In the genomic region with DNA sequence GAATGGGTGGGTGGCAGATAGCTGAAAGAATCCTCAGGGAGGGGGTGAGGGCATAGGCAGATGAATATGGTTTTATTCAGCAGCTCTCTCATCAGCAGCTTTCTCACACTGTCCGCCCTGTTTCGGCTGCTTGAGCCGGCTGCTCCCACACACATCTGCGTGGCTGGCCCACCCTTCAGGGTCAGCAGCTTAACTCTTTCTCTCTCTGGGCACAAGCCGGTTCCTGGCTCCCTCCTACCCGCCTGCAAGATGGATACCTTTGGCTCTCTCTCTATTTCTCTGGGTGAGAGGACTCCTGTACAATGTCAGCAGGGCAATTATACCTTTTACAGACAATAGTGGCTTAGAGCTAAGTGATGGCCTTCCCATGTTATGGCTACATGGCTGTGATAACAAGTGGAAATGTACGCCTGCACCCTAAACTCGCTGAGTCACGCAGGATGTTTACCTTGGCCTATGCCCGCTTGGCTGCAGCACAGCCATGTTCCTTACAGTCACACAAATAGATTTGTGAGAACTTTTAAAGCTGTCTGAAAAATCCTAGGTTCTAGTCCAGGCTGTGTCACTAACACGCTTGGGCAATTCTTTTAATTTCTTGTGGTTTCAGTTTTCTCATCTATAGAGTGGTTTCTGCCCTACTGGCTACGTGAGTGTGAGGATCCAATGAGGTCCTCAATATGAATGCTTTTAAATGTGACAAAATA, we compare ENCODE assay signal across 1 cellular context.
TF ChIP-seq lines count a peak whose summit lies in the region.

No MANE protein-coding gene starts in this region.

TF ChIP-seq in K562, 482 proteins besides CTCF, POLR2A, EP300 and RAD21 (continued from another document and continues in another):
- TF ChIP-seq ZNF407 (IDR thresholded peaks at IDR 0.05; ENCODE audit: low read depth) (no peak), ZFP36 (IDR thresholded peaks at IDR 0.05; ENCODE audit: low read depth, low read length, partially characterized antibody) (no peak), SAFB (IDR thresholded peaks at IDR 0.05; ENCODE audit: borderline replicate concordance, low read depth, low read length) (no peak), ZNF175 (CRISPR knock-in tag; IDR thresholded peaks at IDR 0.05; ENCODE audit: low read depth) (peak; percentile 99), POLR2AphosphoS2 (IDR thresholded peaks at IDR 0.05; ENCODE audit: low read length) (no peak), SREBF2 (CRISPR knock-in tag; IDR thresholded peaks at IDR 0.05) (no peak), HMG20A (CRISPR knock-in tag; conservative IDR thresholded peaks at IDR 0.05) (no peak), STAT5B (CRISPR knock-in tag; IDR thresholded peaks at IDR 0.05) (peak; percentile 39; the same call in 1 of the 2 replicates), TEAD4 (IDR thresholded peaks at IDR 0.05; ENCODE audit: low read length) (no peak), TEAD4 (CRISPR knock-in tag; IDR thresholded peaks at IDR 0.05; ENCODE audit: borderline replicate concordance) (no peak), HNRNPUL1 (IDR thresholded peaks at IDR 0.05; ENCODE audit: low read length) (no peak), SETDB1 (IDR thresholded peaks at IDR 0.05; ENCODE audit: low read length) (no peak), ZNF644 (tag; IDR thresholded peaks at IDR 0.05; ENCODE audit: low read depth) (peak; percentile 91), ZNF766 (CRISPR knock-in tag; conservative IDR thresholded peaks at IDR 0.05) (peak; percentile 92), KDM1A (IDR thresholded peaks at IDR 0.05) (peak in 1 of 2 experiments; percentile 31; a peak in 1 of 4 replicates), PPARD (CRISPR knock-in tag; IDR thresholded peaks at IDR 0.05) (no peak), RBM25 (IDR thresholded peaks at IDR 0.05; ENCODE audit: low read depth, low read length, severe bottlenecking) (no peak), CHCHD3 (CRISPR knock-in tag; IDR thresholded peaks at IDR 0.05) (no peak), ZNF79 (CRISPR knock-in tag; IDR thresholded peaks at IDR 0.05; ENCODE audit: low read depth) (peak; percentile 84), SP2 (IDR thresholded peaks at IDR 0.05; ENCODE audit: extremely low read depth, low read depth, low read length, poor library complexity, severe bottlenecking) (no peak), NR2C1 (IDR thresholded peaks at IDR 0.05) (no peak), NR2C1 (tag; IDR thresholded peaks at IDR 0.05) (peak; percentile 91), NCOR1 (IDR thresholded peaks at IDR 0.05) (peak; percentile 47), MYC (IDR thresholded peaks at IDR 0.05; ENCODE audit: low read depth, low read length) (no peak), MYC (CRISPR knock-in tag; IDR thresholded peaks at IDR 0.05; ENCODE audit: borderline replicate concordance, low read depth) (no peak), NFE2L1 (tag; IDR thresholded peaks at IDR 0.05; ENCODE audit: borderline replicate concordance, low read depth) (peak; percentile 75), ID3 (CRISPR knock-in tag; IDR thresholded peaks at IDR 0.05) (no peak), ID3 (tag; IDR thresholded peaks at IDR 0.05) (peak; percentile 94), ZNF449 (CRISPR knock-in tag; IDR thresholded peaks at IDR 0.05) (peak; percentile 90), ZEB2 (IDR thresholded peaks at IDR 0.05) (no peak), ZNF668 (CRISPR knock-in tag; IDR thresholded peaks at IDR 0.05) (peak; percentile 93), MAZ (CRISPR knock-in tag; conservative IDR thresholded peaks at IDR 0.05 in 1 of 2, IDR thresholded peaks at IDR 0.05 in 1 of 2) (peak in 1 of 2 experiments; percentile 80; a peak in 2 of 4 replicates), JUND (IDR thresholded peaks at IDR 0.05; ENCODE audit: borderline replicate concordance, low read depth, low read length) (no peak), JUND (tag; IDR thresholded peaks at IDR 0.05; ENCODE audit: borderline replicate concordance, low read depth, low read length) (peak; percentile 76; the same call in 2 of the 3 replicates), ELF2 (CRISPR knock-in tag; IDR thresholded peaks at IDR 0.05) (no peak), OTX1 (CRISPR knock-in tag; IDR thresholded peaks at IDR 0.05) (0 out of 2 replicates have a peak, but pooled peaks have one; percentile 9), ARNT (IDR thresholded peaks at IDR 0.05) (no peak), IRF9 (tag; IDR thresholded peaks at IDR 0.05) (peak; percentile 96), NFRKB (IDR thresholded peaks at IDR 0.05; ENCODE audit: low read depth) (no peak)
- TF ChIP-seq, protein P1, sequence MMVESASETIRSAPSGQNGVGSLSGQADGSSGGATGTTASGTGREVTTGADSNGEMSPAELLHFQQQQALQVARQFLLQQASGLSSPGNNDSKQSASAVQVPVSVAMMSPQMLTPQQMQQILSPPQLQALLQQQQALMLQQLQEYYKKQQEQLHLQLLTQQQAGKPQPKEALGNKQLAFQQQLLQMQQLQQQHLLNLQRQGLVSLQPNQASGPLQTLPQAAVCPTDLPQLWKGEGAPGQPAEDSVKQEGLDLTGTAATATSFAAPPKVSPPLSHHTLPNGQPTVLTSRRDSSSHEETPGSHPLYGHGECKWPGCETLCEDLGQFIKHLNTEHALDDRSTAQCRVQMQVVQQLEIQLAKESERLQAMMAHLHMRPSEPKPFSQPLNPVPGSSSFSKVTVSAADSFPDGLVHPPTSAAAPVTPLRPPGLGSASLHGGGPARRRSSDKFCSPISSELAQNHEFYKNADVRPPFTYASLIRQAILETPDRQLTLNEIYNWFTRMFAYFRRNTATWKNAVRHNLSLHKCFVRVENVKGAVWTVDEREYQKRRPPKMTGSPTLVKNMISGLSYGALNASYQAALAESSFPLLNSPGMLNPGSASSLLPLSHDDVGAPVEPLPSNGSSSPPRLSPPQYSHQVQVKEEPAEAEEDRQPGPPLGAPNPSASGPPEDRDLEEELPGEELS (CRISPR knock-in tag; IDR thresholded peaks at IDR 0.05; ENCODE audit: borderline replicate concordance) = no peak
- TF ChIP-seq, protein P2, sequence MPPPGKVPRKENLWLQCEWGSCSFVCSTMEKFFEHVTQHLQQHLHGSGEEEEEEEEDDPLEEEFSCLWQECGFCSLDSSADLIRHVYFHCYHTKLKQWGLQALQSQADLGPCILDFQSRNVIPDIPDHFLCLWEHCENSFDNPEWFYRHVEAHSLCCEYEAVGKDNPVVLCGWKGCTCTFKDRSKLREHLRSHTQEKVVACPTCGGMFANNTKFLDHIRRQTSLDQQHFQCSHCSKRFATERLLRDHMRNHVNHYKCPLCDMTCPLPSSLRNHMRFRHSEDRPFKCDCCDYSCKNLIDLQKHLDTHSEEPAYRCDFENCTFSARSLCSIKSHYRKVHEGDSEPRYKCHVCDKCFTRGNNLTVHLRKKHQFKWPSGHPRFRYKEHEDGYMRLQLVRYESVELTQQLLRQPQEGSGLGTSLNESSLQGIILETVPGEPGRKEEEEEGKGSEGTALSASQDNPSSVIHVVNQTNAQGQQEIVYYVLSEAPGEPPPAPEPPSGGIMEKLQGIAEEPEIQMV (tag; conservative IDR thresholded peaks at IDR 0.05; ENCODE audit: low read depth) = peak; percentile 64; the same call in 1 of the 2 replicates
- TF ChIP-seq, protein P3, sequence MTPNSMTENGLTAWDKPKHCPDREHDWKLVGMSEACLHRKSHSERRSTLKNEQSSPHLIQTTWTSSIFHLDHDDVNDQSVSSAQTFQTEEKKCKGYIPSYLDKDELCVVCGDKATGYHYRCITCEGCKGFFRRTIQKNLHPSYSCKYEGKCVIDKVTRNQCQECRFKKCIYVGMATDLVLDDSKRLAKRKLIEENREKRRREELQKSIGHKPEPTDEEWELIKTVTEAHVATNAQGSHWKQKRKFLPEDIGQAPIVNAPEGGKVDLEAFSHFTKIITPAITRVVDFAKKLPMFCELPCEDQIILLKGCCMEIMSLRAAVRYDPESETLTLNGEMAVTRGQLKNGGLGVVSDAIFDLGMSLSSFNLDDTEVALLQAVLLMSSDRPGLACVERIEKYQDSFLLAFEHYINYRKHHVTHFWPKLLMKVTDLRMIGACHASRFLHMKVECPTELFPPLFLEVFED (CRISPR knock-in tag; conservative IDR thresholded peaks at IDR 0.05) = peak; percentile 90; the same call in 1 of the 2 replicates
- TF ChIP-seq, protein P4, sequence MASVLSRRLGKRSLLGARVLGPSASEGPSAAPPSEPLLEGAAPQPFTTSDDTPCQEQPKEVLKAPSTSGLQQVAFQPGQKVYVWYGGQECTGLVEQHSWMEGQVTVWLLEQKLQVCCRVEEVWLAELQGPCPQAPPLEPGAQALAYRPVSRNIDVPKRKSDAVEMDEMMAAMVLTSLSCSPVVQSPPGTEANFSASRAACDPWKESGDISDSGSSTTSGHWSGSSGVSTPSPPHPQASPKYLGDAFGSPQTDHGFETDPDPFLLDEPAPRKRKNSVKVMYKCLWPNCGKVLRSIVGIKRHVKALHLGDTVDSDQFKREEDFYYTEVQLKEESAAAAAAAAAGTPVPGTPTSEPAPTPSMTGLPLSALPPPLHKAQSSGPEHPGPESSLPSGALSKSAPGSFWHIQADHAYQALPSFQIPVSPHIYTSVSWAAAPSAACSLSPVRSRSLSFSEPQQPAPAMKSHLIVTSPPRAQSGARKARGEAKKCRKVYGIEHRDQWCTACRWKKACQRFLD (CRISPR knock-in tag; IDR thresholded peaks at IDR 0.05) = peak; percentile 97
- TF ChIP-seq, protein P5, sequence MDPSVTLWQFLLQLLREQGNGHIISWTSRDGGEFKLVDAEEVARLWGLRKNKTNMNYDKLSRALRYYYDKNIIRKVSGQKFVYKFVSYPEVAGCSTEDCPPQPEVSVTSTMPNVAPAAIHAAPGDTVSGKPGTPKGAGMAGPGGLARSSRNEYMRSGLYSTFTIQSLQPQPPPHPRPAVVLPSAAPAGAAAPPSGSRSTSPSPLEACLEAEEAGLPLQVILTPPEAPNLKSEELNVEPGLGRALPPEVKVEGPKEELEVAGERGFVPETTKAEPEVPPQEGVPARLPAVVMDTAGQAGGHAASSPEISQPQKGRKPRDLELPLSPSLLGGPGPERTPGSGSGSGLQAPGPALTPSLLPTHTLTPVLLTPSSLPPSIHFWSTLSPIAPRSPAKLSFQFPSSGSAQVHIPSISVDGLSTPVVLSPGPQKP (CRISPR knock-in tag; IDR thresholded peaks at IDR 0.05) = no peak
